ENCODE assay signal across 25 cellular contexts in the genomic region with DNA sequence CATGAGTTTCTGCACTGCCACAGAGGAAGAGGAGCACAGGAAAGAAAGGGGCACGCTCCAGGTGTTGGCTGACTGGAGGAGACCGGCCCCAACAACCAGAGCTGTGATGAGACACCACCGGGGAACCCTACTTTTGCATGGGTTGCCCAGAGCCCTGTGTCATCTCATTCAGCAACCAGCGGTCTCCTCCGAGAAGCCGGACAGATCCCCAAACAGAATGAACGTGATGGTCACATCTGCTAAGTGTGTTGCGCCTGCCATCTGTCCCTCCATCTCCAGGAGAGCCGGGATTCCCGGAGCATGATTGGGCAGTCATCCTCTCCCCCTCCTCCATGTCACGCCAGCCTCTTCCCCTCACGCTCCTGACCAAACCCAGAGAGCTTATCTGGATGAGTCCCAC. TPM values are rescaled to one million over a fixed set of nuclear protein-coding genes. Genes with fewer than 3 reads are reported as not detected.
DNase-seq lines count a peak whose midpoint lies in the region; ATAC-seq, FAIRE-seq and TF ChIP-seq lines count a peak whose summit lies in the region.
"Had no signal": no experiment of that assay in that cellular context is flagged by ENCODE, and none has a peak within 500 bp of the region (broad histone marks: within the 10 kb centered on the region; RNA-seq: fewer than 3 reads in every experiment).

No MANE protein-coding gene starts in this region.

- POLR2A ChIA-PET in activated CD8-positive, alpha-beta T cell treated with anti-CD3 and anti-CD28 coated beads, Interleukin-2, amount 10 ng/mL, durations not matched to agents 7 days and 5 days (lab: Charles Lee): no interaction called here
- POLR2A ChIA-PET in activated CD8-positive, alpha-beta T cell treated with anti-CD3 and anti-CD28 coated beads for 36 hours (lab: Charles Lee): no interaction called here
- POLR2A ChIA-PET in K562 (lab: Yijun Ruan, JAX): no interaction called here

- no TSS peak for BruUV-seq in K562 (replicated peaks; lab: Mats Ljungman, UMichigan)

- H3K4me1 Mint-ChIP-seq in activated CD8-positive, alpha-beta T cell treated with anti-CD3 and anti-CD28 coated beads, Interleukin-2, amount 10 ng/mL, durations not matched to agents 7 days and 5 days (ENCODE audit: low read depth): peaks cover 40% of the 10 kb centered on the region
- H3K4me1 Mint-ChIP-seq in activated CD8-positive, alpha-beta T cell treated with anti-CD3 and anti-CD28 coated beads for 36 hours (ENCODE audit: low read depth): peaks cover 26% of the 10 kb centered on the region

- no peak for TF ChIP-seq EP300 in K562 (IDR thresholded peaks at IDR 0.05; ENCODE audit: low read length)

- H3K4ac ChIP-seq in neuronal stem cell (ENCODE audit: low read length): no peak overlapping the region

- in situ Hi-C loops in K562 (cut with MboI): no loop called here

- no peak overlapping the region for H2BK120ac ChIP-seq in neuronal stem cell (ENCODE audit: low read depth, low read length)

- no peaks in the 10 kb centered on the region for H3K79me1 ChIP-seq in neuronal stem cell (ENCODE audit: low read depth, low read length)

- H3K4me2 ChIP-seq in K562 (ENCODE audit: insufficient read depth, low read length) (no peak overlapping the region), neuronal stem cell (ENCODE audit: insufficient read depth, low read length, poor library complexity, severe bottlenecking) (no peak overlapping the region)
- H3K4me2 ChIP-seq: BLaER1 had no signal

- H3K4me3 Mint-ChIP-seq in activated CD8-positive, alpha-beta T cell treated with anti-CD3 and anti-CD28 coated beads, Interleukin-2, amount 10 ng/mL, durations not matched to agents 7 days and 5 days: no peak overlapping the region
- H3K4me3 Mint-ChIP-seq in activated CD8-positive, alpha-beta T cell treated with anti-CD3 and anti-CD28 coated beads for 36 hours: no peak overlapping the region
- H3K4me3 Mint-ChIP-seq: CD4-positive, CD25-positive, alpha-beta regulatory T cell had no signal

- no peak overlapping the region for H2BK15ac ChIP-seq in neuronal stem cell (ENCODE audit: low read length)

- peak overlapping the region; percentile 47 for H3K23ac ChIP-seq in neuronal stem cell (ENCODE audit: low read depth, low read length, poor library complexity)

- no peak overlapping the region for H3K18ac ChIP-seq in neuronal stem cell (ENCODE audit: low read length)

- H3K27me3 Mint-ChIP-seq in activated CD8-positive, alpha-beta T cell treated with anti-CD3 and anti-CD28 coated beads, Interleukin-2, amount 10 ng/mL, durations not matched to agents 7 days and 5 days (ENCODE audit: low read depth): no peaks in the 10 kb centered on the region
- H3K27me3 Mint-ChIP-seq in activated CD8-positive, alpha-beta T cell treated with anti-CD3 and anti-CD28 coated beads for 36 hours: no peaks in the 10 kb centered on the region
- H3K27me3 Mint-ChIP-seq: CD4-positive, CD25-positive, alpha-beta regulatory T cell had no signal

- H3K9me3 ChIP-seq in K562 (replicated peaks; ENCODE audit: control insufficient read depth, insufficient read depth, low read depth, low read length) (no peaks in the 10 kb centered on the region), neuronal stem cell (replicated peaks in 1 of 2; ENCODE audit: control insufficient read depth in 2 of 2, insufficient read depth in 1 of 2, low read depth in 1 of 2, low read length in 2 of 2) (no peaks in the 10 kb centered on the region)
- H3K9me3 ChIP-seq: BLaER1 had no signal

- DNase-seq in activated CD8-positive, alpha-beta T cell treated with anti-CD3 and anti-CD28 coated beads, Interleukin-2, amount 10 ng/mL, durations not matched to agents 7 days and 5 days: no peak
- no peak for DNase-seq in activated CD8-positive, alpha-beta T cell treated with anti-CD3 and anti-CD28 coated beads for 36 hours
- DNase-seq in NCI-H524 (lab: John Stamatoyannopoulos, UW): peak; percentile 12 to 70
- DNase-seq in K562 (ENCODE audit: extremely low read depth in 1 of 4, low spot score in 3 of 4): no peak
- DNase-seq in neuronal stem cell (ENCODE audit: low spot score): no peak
- DNase-seq in posterior vena cava (ENCODE audit: low spot score): no peak
- DNase-seq: CD4-positive, CD25-positive, alpha-beta regulatory T cell; DMS153; DND-41; GM23248; H7; Karpas-422; NCI-H1092; NCI-H1436; NCI-H187; NCI-H2081 treated with DMSO at 0.1 percent for 48 hours; NCI-H2171; NCI-H226; NCI-H510A; NCI-H774; SHP77 treated with DMSO at 0.1 percent for 48 hours had no signal

- TF ChIP-seq RAD21 in K562 (CRISPR knock-in tag; conservative IDR thresholded peaks at IDR 0.05 in 1 of 2, IDR thresholded peaks at IDR 0.05 in 1 of 2): no peak

- no peak for ATAC-seq in activated CD8-positive, alpha-beta T cell treated with anti-CD3 and anti-CD28 coated beads, Interleukin-2, amount 10 ng/mL, durations not matched to agents 7 days and 5 days
- no peak for ATAC-seq in activated CD8-positive, alpha-beta T cell treated with anti-CD3 and anti-CD28 coated beads for 36 hours
- ATAC-seq in K562 (no peak), GM21528 (IDR thresholded peaks at IDR 0.05; ENCODE audit: low FRiP score, unreplicated experiment) (no peak)

- H3K36me3 ChIP-seq in K562 (ENCODE audit: control insufficient read depth, insufficient read depth, low read length) (peaks cover 34% of the 10 kb centered on the region), neuronal stem cell (replicated peaks in 1 of 2; ENCODE audit: control insufficient read depth in 2 of 2, insufficient read depth in 2 of 2, low read length in 2 of 2) (no peaks in the 10 kb centered on the region)

- peaks cover 79% of the 10 kb centered on the region for H3K36me3 Mint-ChIP-seq in activated CD8-positive, alpha-beta T cell treated with anti-CD3 and anti-CD28 coated beads, Interleukin-2, amount 10 ng/mL, durations not matched to agents 7 days and 5 days (ENCODE audit: low read depth)
- H3K36me3 Mint-ChIP-seq in activated CD8-positive, alpha-beta T cell treated with anti-CD3 and anti-CD28 coated beads for 36 hours (ENCODE audit: low read depth): peaks cover 16% of the 10 kb centered on the region

- no peak overlapping the region for H2AK5ac ChIP-seq in neuronal stem cell (ENCODE audit: low read depth, low read length)

- no peak overlapping the region for H2BK12ac ChIP-seq in neuronal stem cell (ENCODE audit: low read length)

- intact Hi-C loops in activated CD8-positive, alpha-beta T cell treated with anti-CD3 and anti-CD28 coated beads for 36 hours (cut with micrococcal nuclease): no loop called here
- intact Hi-C loops in K562 (cut with micrococcal nuclease) (no loop called here), posterior vena cava (cut with DNase I) (no loop called here)

- TF ChIP-seq CTCF in activated CD8-positive, alpha-beta T cell treated with anti-CD3 and anti-CD28 coated beads for 36 hours (IDR thresholded peaks at IDR 0.05): no peak
- TF ChIP-seq CTCF in K562 (IDR thresholded peaks at IDR 0.05 in 2 of 3, conservative IDR thresholded peaks at IDR 0.05 in 1 of 3; ENCODE audit: insufficient read depth in 2 of 3, low read depth in 1 of 3, low read length in 3 of 3): no peak

- no peak overlapping the region for H2BK5ac ChIP-seq in neuronal stem cell (ENCODE audit: low read length)

- 0 out of 4 replicates have a peak overlapping the region, but pooled peaks of 1 of the 2 experiments have one; percentile 16 for H3K9ac ChIP-seq in K562 (ENCODE audit: insufficient read depth in 1 of 2, low read depth in 2 of 2, low read length in 2 of 2)
- no peak overlapping the region for H3K9ac ChIP-seq in neuronal stem cell (ENCODE audit: low read depth, low read length, poor library complexity)
- H3K9ac ChIP-seq: BLaER1, GM23248 had no signal

- H3K9me3 Mint-ChIP-seq in activated CD8-positive, alpha-beta T cell treated with anti-CD3 and anti-CD28 coated beads, Interleukin-2, amount 10 ng/mL, durations not matched to agents 7 days and 5 days (ENCODE audit: insufficient read depth): no peaks in the 10 kb centered on the region
- no peaks in the 10 kb centered on the region for H3K9me3 Mint-ChIP-seq in activated CD8-positive, alpha-beta T cell treated with anti-CD3 and anti-CD28 coated beads for 36 hours
- H3K9me3 Mint-ChIP-seq: CD4-positive, CD25-positive, alpha-beta regulatory T cell had no signal

- H2AFZ ChIP-seq in K562 (ENCODE audit: low read depth, low read length) (no peak overlapping the region), neuronal stem cell (ENCODE audit: low read length) (no peak overlapping the region)
- H2AFZ ChIP-seq: GM23248 had no signal

- H4K20me1 ChIP-seq in K562 (replicated peaks; ENCODE audit: control insufficient read depth, insufficient read depth, low read length): no peaks in the 10 kb centered on the region

- no peaks in the 10 kb centered on the region for H3K4me1 ChIP-seq in K562 (replicated peaks in 1 of 2; ENCODE audit: control insufficient read depth in 2 of 2, insufficient read depth in 2 of 2, low read length in 2 of 2)
- H3K4me1 ChIP-seq in neuronal stem cell (ENCODE audit: control insufficient read depth in 2 of 2, insufficient read depth in 1 of 2, low read depth in 1 of 2, low read length in 2 of 2): no peaks in the 10 kb centered on the region

- H4K8ac ChIP-seq in neuronal stem cell (ENCODE audit: low read depth, low read length): no peak overlapping the region

- FAIRE-seq in K562 (lab: Jason Lieb, UNC): no peak
- FAIRE-seq: GM19239 had no signal

- H3K27me3 ChIP-seq in K562 (ENCODE audit: control insufficient read depth in 2 of 2, insufficient read depth in 2 of 2, low read length in 2 of 2) (no peaks in the 10 kb centered on the region), neuronal stem cell (ENCODE audit: control insufficient read depth in 3 of 3, insufficient read depth in 3 of 3, low read depth in 1 of 3, low read length in 3 of 3) (no peaks in the 10 kb centered on the region)
- H3K27me3 ChIP-seq: BLaER1 had no signal

- no peaks in the 10 kb centered on the region for H3K9me1 ChIP-seq in K562 (ENCODE audit: control insufficient read depth, insufficient read depth, low read length)

- H4K91ac ChIP-seq in neuronal stem cell (ENCODE audit: low read depth, low read length, poor library complexity): no peak overlapping the region

- 71% methylated on average over 12 of the region's 12 CpGs for WGBS in K562 (ENCODE audit: insufficient coverage, low coverage, missing lambda C conversion rate)
- WGBS in neuronal stem cell (ENCODE audit: extremely low coverage in 2 of 2, insufficient read length in 2 of 2, insufficient replicate concordance in 1 of 2), 2 donors: no CpG with 5 or more reads among the region's 12 CpGs

- H3K27ac Mint-ChIP-seq in activated CD8-positive, alpha-beta T cell treated with anti-CD3 and anti-CD28 coated beads, Interleukin-2, amount 10 ng/mL, durations not matched to agents 7 days and 5 days: peak overlapping the region; percentile 58
- no peak overlapping the region for H3K27ac Mint-ChIP-seq in activated CD8-positive, alpha-beta T cell treated with anti-CD3 and anti-CD28 coated beads for 36 hours

- H3K14ac ChIP-seq in neuronal stem cell (ENCODE audit: low read length): no peak overlapping the region

- H3K27ac ChIP-seq in K562 (ENCODE audit: extremely low read depth, low read depth, low read length) (no peak overlapping the region), neuronal stem cell (replicated peaks; ENCODE audit: low read length) (no peak overlapping the region)
- H3K27ac ChIP-seq: BLaER1, GM23248, RWPE1 had no signal

- CTCF ChIA-PET in activated CD8-positive, alpha-beta T cell treated with anti-CD3 and anti-CD28 coated beads, Interleukin-2, amount 10 ng/mL, durations not matched to agents 7 days and 5 days (lab: Charles Lee): no interaction called here
- CTCF ChIA-PET in activated CD8-positive, alpha-beta T cell treated with anti-CD3 and anti-CD28 coated beads for 36 hours (lab: Charles Lee): no interaction called here
- CTCF ChIA-PET in K562 (lab: Yijun Ruan, JAX; ENCODE audit: low intra/inter-chr PET ratio): no interaction called here

- no peak for TF ChIP-seq POLR2A in K562 (conservative IDR thresholded peaks at IDR 0.05)

- H3K4me3 ChIP-seq in K562 (no peak overlapping the region), neuronal stem cell (ENCODE audit: low read length in 2 of 2) (no peak overlapping the region)
- H3K4me3 ChIP-seq: BLaER1, GM23248 had no signal

- no peaks in the 10 kb centered on the region for H3K79me2 ChIP-seq in K562 (ENCODE audit: control insufficient read depth, insufficient read depth, low read length)

RNA-seq across cellular contexts. Expression of a gene that starts 22.9 kb away (rescaled TPM):
- total RNA-seq in activated CD8-positive, alpha-beta T cell treated with anti-CD3 and anti-CD28 coated beads, Interleukin-2, amount 10 ng/mL, durations not matched to agents 7 days and 5 days: 10 to 100 TPM; 96.9 to 98.3 TPM
- 10 to 100 TPM; 29.5 to 29.9 TPM for total RNA-seq in activated CD8-positive, alpha-beta T cell treated with anti-CD3 and anti-CD28 coated beads for 36 hours
- total RNA-seq in K562 (2011; cell fraction: chromatin; rRNA removed; ENCODE audit: low replicate concordance): 109 and 119 TPM in 2 replicates
- total RNA-seq in K562 (2011; cell fraction: nucleolus; rRNA removed): 57.4 and 59.0 TPM in 2 replicates
- 88.5 and 107 TPM in 2 replicates for total RNA-seq in K562 (2011; cell fraction: nucleoplasm; rRNA removed)
- 20.4 and 25.7 TPM in 2 replicates for total RNA-seq in K562 (2014; rRNA removed)
- total RNA-seq in K562 (2014; rRNA removed; fragmentation: Illumina TruSeq; extraction: Trizol): 20.6 and 23.5 TPM in 2 replicates
- 22.1 and 23.4 TPM in 2 replicates for total RNA-seq in K562 (2015; rRNA removed; fragmentation: Illumina TruSeq; extraction: Trizol)
- 23.3 and 25.5 TPM in 2 replicates for total RNA-seq in K562 (2021)
- 35.6 and 40.4 TPM in 2 replicates for polyA plus RNA-seq in K562 (2011; rRNA removed)
- polyA plus RNA-seq in K562 (2011; cell fraction: cytosol; rRNA removed): 26.6 and 44.3 TPM in 2 replicates
- polyA plus RNA-seq in K562 (2011; cell fraction: nucleus; rRNA removed): 108 and 147 TPM in 2 replicates
- polyA plus RNA-seq in K562 (2012): 18.4 and 26.4 TPM in 2 replicates
- 24.7 and 27.7 TPM in 2 replicates for polyA plus RNA-seq in K562 (2014; fragmentation: Illumina TruSeq; extraction: Trizol)
- 1 to 10 TPM; 4.6 to 7.1 TPM for polyA plus RNA-seq in K562 (2014; fragmentation: Nextera tagmentation; extraction: Ambion mirVana)
- polyA plus RNA-seq in K562 (2014; rRNA removed): 21.4 and 23.9 TPM in 2 replicates
- 33.4 and 43.2 TPM in 2 replicates for polyA minus RNA-seq in K562 (2011; rRNA and poly(A)+ RNA removed)
- 21.9 and 24.1 TPM in 2 replicates for polyA minus RNA-seq in K562 (2011; cell fraction: cytosol; rRNA and poly(A)+ RNA removed)
- polyA minus RNA-seq in K562 (2011; cell fraction: nucleus; rRNA and poly(A)+ RNA removed): 31.2 and 37.2 TPM in 2 replicates
- polyA plus RNA-seq in neuronal stem cell (2013, experiment 1 of 2): 0.32 TPM
- 0.43 TPM for polyA plus RNA-seq in neuronal stem cell (2013, experiment 2 of 2)
- 10 to 100 TPM; 27.7 to 35.3 TPM for total RNA-seq in posterior vena cava

Comparison
In these comparisons a context has a peak if more than half of its experiments do, and no peak if none do; other contexts are left out.
1. DNase-seq: peak in NCI-H524 (2 of 2); none in activated CD8-positive, alpha-beta T cell treated with anti-CD3 and anti-CD28 coated beads, Interleukin-2, amount 10 ng/mL, durations not matched to agents 7 days and 5 days (single experiment), activated CD8-positive, alpha-beta T cell treated with anti-CD3 and anti-CD28 coated beads for 36 hours (single experiment), K562 (0 of 4), neuronal stem cell (single experiment) and posterior vena cava (single experiment).